Comparison of ENCODE assay signal across 19 cellular contexts in genomic region chrX:8179653-8180052, GRCh38. TPM values are rescaled to one million over a fixed set of nuclear protein-coding genes. Genes with fewer than 3 reads are reported as not detected.
DNase-seq lines count a peak whose midpoint lies in the region; ATAC-seq, FAIRE-seq and TF ChIP-seq lines count a peak whose summit lies in the region.
"Had no signal": no experiment of that assay in that cellular context is flagged by ENCODE, and none has a peak within 500 bp of the region (broad histone marks: within the 10 kb centered on the region; RNA-seq: fewer than 3 reads in every experiment).

No MANE protein-coding gene starts in this region.

- H3K9me3 ChIP-seq in pancreas: no peaks in the 10 kb centered on the region
- H3K9me3 ChIP-seq: MG63 had no signal

- WGBS in pancreas, 2 donors: 6 to 8% methylated on average over 1 of the region's 1 CpG

- H3K36me3 ChIP-seq in pancreas: no peaks in the 10 kb centered on the region
- H3K36me3 ChIP-seq: MG63 had no signal

- no peaks in the 10 kb centered on the region for H3K27me3 ChIP-seq in pancreas
- H3K27me3 ChIP-seq: MG63 had no signal

- no peaks in the 10 kb centered on the region for H3K36me3 Mint-ChIP-seq in chondrocyte (ENCODE audit: low read depth)

- TF ChIP-seq CTCF in chondrocyte (IDR thresholded peaks at IDR 0.05) (peak; percentile 71), pancreas (IDR thresholded peaks at IDR 0.05) (no peak)

- peaks cover 4% of the 10 kb centered on the region for H3K9me3 Mint-ChIP-seq in chondrocyte (ENCODE audit: low read depth)
- H3K9me3 Mint-ChIP-seq: activated T-cell treated with anti-CD3 and anti-CD28 coated beads, Interleukin-2, amount 50 U/mL, for 4 hours had no signal

- H3K27ac Mint-ChIP-seq in chondrocyte (ENCODE audit: unreplicated experiment): no peak overlapping the region

- intact Hi-C loops in pancreas (cut with DNase I): no loop called here

- FAIRE-seq in pancreas (lab: Jason Lieb, UNC): peak; percentile 97
- FAIRE-seq: H54 had no signal

- DNase-seq in NCI-H2171 treated with DMSO at 0.1 percent for 48 hours (lab: John Stamatoyannopoulos, UW) (peak; percentile 13), NCI-H2171 (lab: John Stamatoyannopoulos, UW) (no peak), NCI-H1105 treated with DMSO at 0.1 percent for 48 hours (lab: John Stamatoyannopoulos, UW) (peak; percentile 11), chondrocyte (ENCODE audit: low spot score) (no peak), pancreas (no peak)
- DNase-seq in stimulated activated naive CD4-positive, alpha-beta T cell treated with Interleukin-2 at 50 U/mL for 16 hours (lab: John Stamatoyannopoulos, UW): no peak
- no peak for DNase-seq in activated CD4-positive, alpha-beta T cell treated with anti-CD3 and anti-CD28 coated beads, Interleukin-2, amount 50 U/mL, for 48 hours
- DNase-seq: activated CD4-positive, alpha-beta T cell treated with anti-CD3 and anti-CD28 coated beads for 4 hours; activated T-cell treated with anti-CD3 and anti-CD28 coated beads, Interleukin-2, amount 50 U/mL, for 4 hours; effector CD8-positive, alpha-beta T cell; glutamatergic neuron; left ventricle myocardium superior; MG63; stimulated activated CD4-positive, alpha-beta T cell treated with anti-CD3 and anti-CD28 coated beads, Interleukin-15, amount 100 ng/mL, for 24 hours; T-helper 1 cell had no signal

- no peaks in the 10 kb centered on the region for H3K4me1 ChIP-seq in pancreas

- no peak overlapping the region for H3K4me3 ChIP-seq in pancreas
- H3K4me3 ChIP-seq: MG63 had no signal

- no peaks in the 10 kb centered on the region for H3K27me3 Mint-ChIP-seq in chondrocyte (ENCODE audit: low read depth)

- H3K4me3 Mint-ChIP-seq in chondrocyte (ENCODE audit: unreplicated experiment): no peak overlapping the region
- H3K4me3 Mint-ChIP-seq: activated T-cell treated with anti-CD3 and anti-CD28 coated beads, Interleukin-2, amount 50 U/mL, for 4 hours had no signal

- H3K4me1 Mint-ChIP-seq in chondrocyte (ENCODE audit: low read depth): no peaks in the 10 kb centered on the region

- no peak for ATAC-seq in pancreas
- no peak for ATAC-seq in GM19397 (IDR thresholded peaks at IDR 0.05; ENCODE audit: unreplicated experiment)
- ATAC-seq: activated T-cell treated with anti-CD3 and anti-CD28 coated beads, Interleukin-2, amount 50 U/mL, for 4 hours; left ventricle myocardium superior had no signal

- no peak overlapping the region for H3K27ac ChIP-seq in pancreas

RNA-seq across cellular contexts. Expression of gene VCX2, which starts 8.6 kb away (rescaled TPM):
- not detected in 3 replicates for total RNA-seq in chondrocyte
- total RNA-seq in pancreas: not detected
- polyA plus RNA-seq in pancreas: not detected
- total RNA-seq: activated T-cell treated with anti-CD3 and anti-CD28 coated beads, Interleukin-2, amount 50 U/mL, for 4 hours; left ventricle myocardium superior; urinary bladder had no signal
- polyA plus RNA-seq: adipose tissue, urinary bladder had no signal

Comparison
In these comparisons a context has a peak if more than half of its experiments do, and no peak if none do; other contexts are left out.
1. DNase-seq: peak in NCI-H2171 treated with DMSO at 0.1 percent for 48 hours (single experiment) and NCI-H1105 treated with DMSO at 0.1 percent for 48 hours (single experiment); none in NCI-H2171 (single experiment), chondrocyte (single experiment), pancreas (0 of 6), stimulated activated naive CD4-positive, alpha-beta T cell treated with Interleukin-2 at 50 U/mL for 16 hours (single experiment) and activated CD4-positive, alpha-beta T cell treated with anti-CD3 and anti-CD28 coated beads, Interleukin-2, amount 50 U/mL, for 48 hours (0 of 2).